In the genomic region with DNA sequence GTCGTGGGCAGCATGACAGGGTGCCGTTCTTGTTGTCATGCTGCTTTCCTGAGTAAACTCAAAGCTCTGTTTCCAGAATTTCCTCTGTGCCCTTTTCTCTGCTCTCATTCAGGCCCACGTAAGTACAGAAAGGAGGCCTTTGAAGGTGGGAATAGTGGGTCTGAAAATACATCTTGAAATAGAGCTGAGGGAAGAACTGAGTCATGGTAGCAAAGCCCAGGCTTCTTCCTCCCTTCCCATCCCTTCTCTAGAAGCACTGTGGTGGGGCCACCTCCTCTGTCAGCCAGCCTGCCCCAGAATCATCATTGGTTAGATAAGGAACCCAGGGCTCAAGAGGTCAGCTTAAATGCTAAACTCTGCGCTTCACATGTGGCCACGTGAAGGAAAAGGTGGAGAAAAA, we compare ENCODE assay signal across 15 cellular contexts. TPM values are rescaled to one million over a fixed set of nuclear protein-coding genes. Genes with fewer than 3 reads are reported as not detected.
DNase-seq lines count a peak whose midpoint lies in the region; ATAC-seq, FAIRE-seq and TF ChIP-seq lines count a peak whose summit lies in the region.
"Had no signal": no experiment of that assay in that cellular context is flagged by ENCODE, and none has a peak within 500 bp of the region (broad histone marks: within the 10 kb centered on the region; RNA-seq: fewer than 3 reads in every experiment).

No MANE protein-coding gene starts in this region.

- peak overlapping the region; percentile 33 for H3K27ac Mint-ChIP-seq in CD4-positive, alpha-beta T cell
- H3K27ac Mint-ChIP-seq in T-helper 17 cell = peak overlapping the region; percentile 65
- H3K27ac Mint-ChIP-seq in brain = peak overlapping the region; percentile 3 to 92 (median 82)
- H3K27ac Mint-ChIP-seq: natural killer cell had no signal

- no peaks in the 10 kb centered on the region for H3K27me3 ChIP-seq in CD4-positive, alpha-beta T cell (ENCODE audit: control insufficient read depth, insufficient read depth, low read length)
- H3K27me3 ChIP-seq in skeletal muscle tissue (ENCODE audit: control insufficient read depth in 3 of 3, insufficient read depth in 3 of 3, low read length in 3 of 3) (no peaks in the 10 kb centered on the region), small intestine (ENCODE audit: control insufficient read depth in 2 of 2, insufficient read depth in 2 of 2, low read length in 2 of 2) (no peaks in the 10 kb centered on the region)
- H3K27me3 ChIP-seq: gastroesophageal sphincter, SJCRH30 had no signal

- ATAC-seq in CD4-positive, alpha-beta T cell (ENCODE audit: poor library complexity) = no peak
- no peak for ATAC-seq in T-helper 17 cell
- ATAC-seq: gastroesophageal sphincter, natural killer cell had no signal

- no peak for DNase-seq in CD4-positive, alpha-beta T cell
- no peak for DNase-seq in T-helper 17 cell
- no peak for DNase-seq in OCI-LY7 (ENCODE audit: low spot score)
- no peak for DNase-seq in GM03348 (ENCODE audit: low spot score)
- no peak for DNase-seq in small intestine
- DNase-seq: DND-41, natural killer cell, NCI-H1694, SJCRH30 had no signal

- BruUV-seq in OCI-LY7 (replicated peaks; lab: Mats Ljungman, UMichigan) = no TSS peak

- H3K36me3 ChIP-seq in skeletal muscle tissue (ENCODE audit: control insufficient read depth in 3 of 3, insufficient read depth in 3 of 3, low read length in 3 of 3) (peaks cover 6 to 13% (median 11%) of the 10 kb centered on the region in 3 donors), OCI-LY7 (ENCODE audit: insufficient read depth, low read length) (0 out of 2 replicates have a peak, but pooled peaks cover under 1% of the 10 kb centered on the region), small intestine (ENCODE audit: control insufficient read depth in 2 of 2, insufficient read depth in 2 of 2, low read length in 2 of 2) (peaks cover 0 to 3% of the 10 kb centered on the region in 2 donors)
- H3K36me3 ChIP-seq: SJCRH30 had no signal

- H3K36me3 Mint-ChIP-seq in CD4-positive, alpha-beta T cell (ENCODE audit: low read depth) = peaks cover 25% of the 10 kb centered on the region
- peaks cover 2% of the 10 kb centered on the region for H3K36me3 Mint-ChIP-seq in T-helper 17 cell (ENCODE audit: low read depth)
- H3K36me3 Mint-ChIP-seq in brain = no peaks in the 10 kb centered on the region
- H3K36me3 Mint-ChIP-seq: natural killer cell had no signal

- H2AFZ ChIP-seq in OCI-LY7 (ENCODE audit: low read length) = no peak overlapping the region

- H3K4me1 Mint-ChIP-seq in CD4-positive, alpha-beta T cell (ENCODE audit: low read depth) = peaks cover 10% of the 10 kb centered on the region
- peaks cover 21% of the 10 kb centered on the region for H3K4me1 Mint-ChIP-seq in T-helper 17 cell
- H3K4me1 Mint-ChIP-seq in brain = peaks cover 52% of the 10 kb centered on the region

- FAIRE-seq in small intestine (lab: Jason Lieb, UNC) = no peak

- no peak overlapping the region for H3K27ac ChIP-seq in CD4-positive, alpha-beta T cell (ENCODE audit: low read depth, low read length)
- H3K27ac ChIP-seq in skeletal muscle tissue (ENCODE audit: low read depth, low read length) (no peak overlapping the region), OCI-LY7 (ENCODE audit: low read depth, low read length, poor library complexity, severe bottlenecking) (no peak overlapping the region), small intestine (ENCODE audit: low read depth in 1 of 2, low read length in 1 of 2) (no peak overlapping the region)
- H3K27ac ChIP-seq: SJCRH30 had no signal

- 79 to 83% (median 80%) methylated on average over 5 of the region's 5 CpGs for WGBS in small intestine, 3 donors

- no peak for TF ChIP-seq CTCF in CD4-positive, alpha-beta T cell (IDR thresholded peaks at IDR 0.05)
- no peak for TF ChIP-seq CTCF in brain (conservative IDR thresholded peaks at IDR 0.05)
- no peak for TF ChIP-seq CTCF in OCI-LY7 (conservative IDR thresholded peaks at IDR 0.05; ENCODE audit: low read length)

- CTCF ChIA-PET in CD4-positive, alpha-beta T cell (lab: Charles Lee) = interaction anchor here (1.2 kb wide), 1 partner anchor 106 kb away, joined by 5 read pairs; no protein-coding TSS in a partner anchor
- CTCF ChIA-PET in OCI-LY7 (lab: Charles Lee; ENCODE audit: unreplicated experiment) = no interaction called here

- POLR2A ChIA-PET in CD4-positive, alpha-beta T cell (lab: Charles Lee) = no interaction called here
- POLR2A ChIA-PET in OCI-LY7 (lab: Charles Lee) = no interaction called here

- H3K4me3 Mint-ChIP-seq in CD4-positive, alpha-beta T cell = no peak overlapping the region
- H3K4me3 Mint-ChIP-seq in T-helper 17 cell (no peak overlapping the region), brain (peak overlapping the region in 1 of 5 experiments; percentile 18)
- H3K4me3 Mint-ChIP-seq: CD14-positive monocyte, natural killer cell had no signal

- H3K4me1 ChIP-seq in skeletal muscle tissue (ENCODE audit: control insufficient read depth in 3 of 3, insufficient read depth in 3 of 3, low read length in 3 of 3) = peaks cover 65 to 93% (median 86%) of the 10 kb centered on the region in 3 donors
- peaks cover 10% of the 10 kb centered on the region for H3K4me1 ChIP-seq in OCI-LY7 (ENCODE audit: insufficient read depth, low read length, poor library complexity, severe bottlenecking)
- H3K4me1 ChIP-seq in small intestine (ENCODE audit: control insufficient read depth in 2 of 2, insufficient read depth in 1 of 2, low read depth in 1 of 2, low read length in 1 of 2) = no peaks in the 10 kb centered on the region

- no peak overlapping the region for H3K4me3 ChIP-seq in skeletal muscle tissue (ENCODE audit: low read length in 3 of 3)
- no peak overlapping the region for H3K4me3 ChIP-seq in OCI-LY7 (ENCODE audit: low read depth, low read length, poor library complexity, severe bottlenecking)
- H3K4me3 ChIP-seq in small intestine (ENCODE audit: low read depth in 1 of 2, low read length in 2 of 2) = no peak overlapping the region
- H3K4me3 ChIP-seq: gastroesophageal sphincter, SJCRH30 had no signal

- no peak overlapping the region for H3K4me2 ChIP-seq in OCI-LY7 (ENCODE audit: low read length)

- peak overlapping the region in 2 of 3 donors; percentile 6 to 11 for H3K9ac ChIP-seq in skeletal muscle tissue (ENCODE audit: low read depth in 1 of 3, low read length in 3 of 3)

- H3K27me3 Mint-ChIP-seq in CD4-positive, alpha-beta T cell = no peaks in the 10 kb centered on the region
- H3K27me3 Mint-ChIP-seq in T-helper 17 cell = no peaks in the 10 kb centered on the region
- H3K27me3 Mint-ChIP-seq in brain = no peaks in the 10 kb centered on the region

- no peaks in the 10 kb centered on the region; the same call in 1 of the 2 replicates for H4K20me1 ChIP-seq in OCI-LY7 (ENCODE audit: insufficient read depth, low read length)

- no peaks in the 10 kb centered on the region for H3K79me2 ChIP-seq in OCI-LY7 (ENCODE audit: insufficient read depth, low read depth, low read length)

- H3K9me3 ChIP-seq in CD4-positive, alpha-beta T cell (ENCODE audit: control insufficient read depth, low read length) = no peaks in the 10 kb centered on the region
- no peaks in the 10 kb centered on the region for H3K9me3 ChIP-seq in T-helper 17 cell (ENCODE audit: control insufficient read depth, low read length, poor library complexity, severe bottlenecking)
- H3K9me3 ChIP-seq in skeletal muscle tissue (ENCODE audit: control insufficient read depth in 3 of 3, low read length in 3 of 3) = no peaks in the 10 kb centered on the region
- H3K9me3 ChIP-seq in OCI-LY7 (ENCODE audit: low read length) = no peaks in the 10 kb centered on the region
- no peaks in the 10 kb centered on the region for H3K9me3 ChIP-seq in small intestine (ENCODE audit: control insufficient read depth, low read depth)
- H3K9me3 ChIP-seq: gastroesophageal sphincter, SJCRH30 had no signal

- H3K9me2 ChIP-seq in OCI-LY7 (ENCODE audit: insufficient read depth, low read length) = no peaks in the 10 kb centered on the region

- intact Hi-C loops in CD4-positive, alpha-beta T cell (cut with DNase I, micrococcal nuclease) = no loop called here
- intact Hi-C loops in OCI-LY7 (cut with micrococcal nuclease; ENCODE audit: unreplicated experiment) = no loop called here

- no peaks in the 10 kb centered on the region for H3K9me3 Mint-ChIP-seq in CD4-positive, alpha-beta T cell
- no peaks in the 10 kb centered on the region for H3K9me3 Mint-ChIP-seq in brain
- H3K9me3 Mint-ChIP-seq: CD14-positive monocyte, natural killer cell had no signal

RNA-seq across cellular contexts. Expression of gene CTRL, which starts 9.4 kb away (rescaled TPM):
- total RNA-seq in CD4-positive, alpha-beta T cell = 10 to 100 TPM; 18.3 to 19.5 TPM
- total RNA-seq in T-helper 17 cell = 1 to 10 TPM; 6.7 to 8.4 TPM
- polyA plus RNA-seq in brain (ENCODE audit: insufficient read depth, low read depth, low replicate concordance) = 1.0 TPM
- total RNA-seq in skeletal muscle tissue = 1.0 TPM
- 5.9 and 9.6 TPM in 2 replicates for total RNA-seq in OCI-LY7 (2014; rRNA removed; shearing (Covaris generic))
- total RNA-seq in OCI-LY7 (2022) = 4.0 and 5.1 TPM in 2 replicates
- 1 to 10 TPM; 1.4 to 6.7 (median 5.4) TPM for polyA plus RNA-seq in small intestine

RNA-seq across cellular contexts. Expression of gene PSMB10, which starts 14.4 kb away (rescaled TPM):
- 10 to 100 TPM; 68.7 to 71.6 TPM for total RNA-seq in CD4-positive, alpha-beta T cell
- total RNA-seq in T-helper 17 cell (100 to 1,000 TPM in 1 of 2 donors, 10 to 100 TPM in 1; 93.7 to 119 TPM), skeletal muscle tissue (28.7 TPM), OCI-LY7 (2022) (89.9 and 98.2 TPM in 2 replicates)
- polyA plus RNA-seq in brain (ENCODE audit: insufficient read depth, low read depth, low replicate concordance) (77.4 TPM), small intestine (100 to 1,000 TPM; 197 to 354 (median 245) TPM)
- total RNA-seq in OCI-LY7 (2014; rRNA removed; shearing (Covaris generic)) = 179 and 227 TPM in 2 replicates

RNA-seq across cellular contexts. Expression of gene LCAT, which starts 21.7 kb away (rescaled TPM):
- 1 to 10 TPM; 5.9 to 6.3 TPM for total RNA-seq in CD4-positive, alpha-beta T cell
- total RNA-seq in T-helper 17 cell = 1 to 10 TPM; 4.6 to 5.7 TPM
- 22.1 TPM for polyA plus RNA-seq in brain (ENCODE audit: insufficient read depth, low read depth, low replicate concordance)
- 4.2 TPM for total RNA-seq in skeletal muscle tissue
- total RNA-seq in OCI-LY7 (2014; rRNA removed; shearing (Covaris generic)) = 4.1 and 4.4 TPM in 2 replicates
- 9.8 and 10.8 TPM in 2 replicates for total RNA-seq in OCI-LY7 (2022)
- 1 to 10 TPM in 2 of 3 donors, under 1 TPM in 1; 0.54 to 4.4 (median 1.3) TPM for polyA plus RNA-seq in small intestine

RNA-seq across cellular contexts. Expression of gene PSKH1, which starts 29.2 kb away (rescaled TPM):
- total RNA-seq in CD4-positive, alpha-beta T cell = 10 to 100 TPM; 11.4 to 13.3 TPM
- total RNA-seq in T-helper 17 cell (10 to 100 TPM; 14.5 to 15.5 TPM), skeletal muscle tissue (9.9 TPM), OCI-LY7 (2022) (23.8 and 27.1 TPM in 2 replicates)
- polyA plus RNA-seq in brain (ENCODE audit: insufficient read depth, low read depth, low replicate concordance) (28.0 TPM), small intestine (10 to 100 TPM; 13.8 to 28.4 (median 18.8) TPM)
- 9.7 and 10.4 TPM in 2 replicates for total RNA-seq in OCI-LY7 (2014; rRNA removed; shearing (Covaris generic))

RNA-seq across cellular contexts. Expression of gene NRN1L, which starts 37.5 kb away (rescaled TPM):
- 1 to 10 TPM; 2.9 to 4.4 TPM for total RNA-seq in CD4-positive, alpha-beta T cell
- total RNA-seq in T-helper 17 cell (1 to 10 TPM; 2.5 to 2.6 TPM), skeletal muscle tissue (1.0 TPM), OCI-LY7 (2022) (0.80 and 1.2 TPM in 2 replicates)
- polyA plus RNA-seq in brain (ENCODE audit: insufficient read depth, low read depth, low replicate concordance) (2.6 TPM), small intestine (1 to 10 TPM in 2 of 3 donors, under 1 TPM in 1; 0.69 to 6.0 (median 2.4) TPM)
- 0.66 and 1.7 TPM in 2 replicates for total RNA-seq in OCI-LY7 (2014; rRNA removed; shearing (Covaris generic))
- total RNA-seq: cerebellum, renal cortical epithelial cell, SJCRH30 had no signal
